ENCODE assay signal across 8 cellular contexts in the genomic region with DNA sequence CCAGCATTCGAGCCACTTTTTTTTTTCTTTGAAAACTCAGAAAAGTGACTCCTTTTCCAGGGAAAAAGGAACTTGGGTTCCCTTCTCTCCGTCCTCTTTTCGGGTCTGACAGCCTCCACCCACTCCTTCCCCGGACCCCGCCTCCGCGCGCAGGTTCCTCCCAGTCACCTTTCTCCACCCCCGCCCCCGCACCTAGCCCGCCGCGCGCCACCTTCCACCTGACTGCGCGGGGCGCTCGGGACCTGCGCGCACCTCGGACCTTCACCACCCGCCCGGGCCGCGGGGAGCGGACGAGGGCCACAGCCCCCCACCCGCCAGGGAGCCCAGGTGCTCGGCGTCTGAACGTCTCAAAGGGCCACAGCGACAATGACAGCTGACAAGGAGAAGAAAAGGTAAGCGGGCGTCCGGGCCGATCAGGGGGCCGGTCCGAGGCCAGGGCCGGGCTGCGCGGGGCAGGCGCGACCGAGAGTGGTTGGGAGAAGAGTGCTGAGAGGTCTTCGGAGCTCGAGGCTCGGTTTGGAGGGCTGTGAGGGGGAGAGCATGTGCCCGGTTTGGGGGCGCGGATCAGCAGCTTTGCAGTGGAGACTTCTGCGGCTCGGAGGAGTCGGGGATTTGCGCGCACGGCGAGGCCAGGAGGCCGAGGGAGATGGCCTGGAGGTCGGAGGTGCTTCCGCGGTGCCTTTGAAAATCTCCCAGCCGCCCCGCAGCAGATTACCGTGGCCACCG. TPM values are rescaled to one million over a fixed set of nuclear protein-coding genes. Genes with fewer than 3 reads are reported as not detected.
DNase-seq lines count a peak whose midpoint lies in the region; ATAC-seq, FAIRE-seq and TF ChIP-seq lines count a peak whose summit lies in the region.

No MANE protein-coding gene starts in this region.

- no peaks in the 10 kb centered on the region for H3K79me2 ChIP-seq in GM23338 (replicated peaks; ENCODE audit: insufficient read depth)
- no peaks in the 10 kb centered on the region for H3K79me2 ChIP-seq in H1 (ENCODE audit: control insufficient read depth in 1 of 2, insufficient read depth in 2 of 2, low read length in 2 of 2)

- TF ChIP-seq CTCF in GM23338 (conservative IDR thresholded peaks at IDR 0.05; ENCODE audit: low read depth in 2 of 2) (no peak; a peak in 1 of 4 replicates), NB4 (IDR thresholded peaks at IDR 0.05; ENCODE audit: low read depth, low read length) (no peak), H1 (IDR thresholded peaks at IDR 0.05; ENCODE audit: control extremely low read depth in 1 of 3, insufficient read depth in 1 of 3, low read depth in 1 of 3, low read length in 3 of 3) (no peak)

- H3K79me1 ChIP-seq in H1 (ENCODE audit: low read depth, low read length) = no peaks in the 10 kb centered on the region

- H3K23me2 ChIP-seq in H1 (ENCODE audit: low read depth, low read length) = peaks cover 28% of the 10 kb centered on the region

- peaks cover 16% of the 10 kb centered on the region for H4K20me1 ChIP-seq in GM23338 (replicated peaks; ENCODE audit: insufficient read depth)
- H4K20me1 ChIP-seq in H1 (replicated peaks in 1 of 2; ENCODE audit: control insufficient read depth in 1 of 2, insufficient read depth in 2 of 2, low read length in 2 of 2) = peaks cover 5 to 12% of the 10 kb centered on the region in 2 experiments

- H3K14ac ChIP-seq in H1 (ENCODE audit: insufficient read length) = no peak overlapping the region

- peaks cover 80% of the 10 kb centered on the region for H3K27me3 Mint-ChIP-seq in GM23338 (ENCODE audit: insufficient read depth, low read depth, poor library complexity)
- H3K27me3 Mint-ChIP-seq in activated CD4-positive, alpha-beta memory T cell treated with anti-CD3 and anti-CD28 coated beads, Interleukin-2, amount 10 ng/mL, durations not matched to agents 7 days and 5 days = peaks cover 69% of the 10 kb centered on the region
- peaks cover 49% of the 10 kb centered on the region for H3K27me3 Mint-ChIP-seq in stimulated activated memory B cell treated with anti-CD40 and anti-IgM and Interleukin-4, amounts not matched to agents 10 μg/mL and 1 μg/mL and 100 μg/mL, for 72 hours

- H3K27ac ChIP-seq in GM23338 (ENCODE audit: low read depth) (no peak overlapping the region), H1 (ENCODE audit: low read depth, low read length) (no peak overlapping the region), mucosa of rectum (ENCODE audit: low read depth in 2 of 2, low read length in 2 of 2) (peak overlapping the region; percentile 92 to 96)

- POLR2A ChIA-PET in activated CD4-positive, alpha-beta memory T cell treated with anti-CD3 and anti-CD28 coated beads, Interleukin-2, amount 10 ng/mL, durations not matched to agents 7 days and 5 days (lab: Charles Lee) = interaction anchor here (0.7 to 3.4 kb wide), 7 partner anchors 11 to 233 kb away, joined by 3 to 9 read pairs (median 3); no protein-coding TSS in a partner anchor
- POLR2A ChIA-PET in H1 (lab: Charles Lee; ENCODE audit: partially characterized antibody) = interaction anchor here (1.3 kb wide), 2 partner anchors 26 to 68 kb away, joined by 3 read pairs; no protein-coding TSS in a partner anchor

- TF ChIP-seq POLR2A in NB4 (IDR thresholded peaks at IDR 0.05; ENCODE audit: extremely low read depth, insufficient read length) = no peak
- no peak for TF ChIP-seq POLR2A in H1 (IDR thresholded peaks at IDR 0.05; ENCODE audit: control extremely low read depth in 1 of 2, low read depth in 2 of 2, low read length in 2 of 2)

- H3K4ac ChIP-seq in H1 (replicated peaks; ENCODE audit: insufficient read length, low read depth, low read length) = no peak overlapping the region

- peak overlapping the region; percentile 98 for H2AFZ ChIP-seq in GM23338
- H2AFZ ChIP-seq in H1 (ENCODE audit: low read length) = no peak overlapping the region; the same call in 1 of the 2 replicates

- FAIRE-seq in H1 (lab: Jason Lieb, UNC) = no peak

- H3K9ac ChIP-seq in H1 (replicated peaks in 1 of 4; ENCODE audit: extremely low read depth in 1 of 4, low read depth in 3 of 4, low read length in 3 of 4) (no peak overlapping the region), mucosa of rectum (ENCODE audit: low read depth in 1 of 2, low read length in 2 of 2) (peak overlapping the region; percentile 88 to 95)

- no peaks in the 10 kb centered on the region for H3K9me2 ChIP-seq in GM23338 (ENCODE audit: insufficient read depth)

- H3K36me3 ChIP-seq in GM23338 (ENCODE audit: insufficient read depth) (no peaks in the 10 kb centered on the region), H1 (ENCODE audit: control insufficient read depth in 2 of 4, insufficient read depth in 4 of 4, low read length in 3 of 4) (no peaks in the 10 kb centered on the region; a peak in 1 of 8 replicates), mucosa of rectum (ENCODE audit: control insufficient read depth in 2 of 2, insufficient read depth in 2 of 2, low read length in 2 of 2) (no peaks in the 10 kb centered on the region)

- peak overlapping the region; percentile 84 for H3K4me3 Mint-ChIP-seq in GM23338
- H3K4me3 Mint-ChIP-seq in activated CD4-positive, alpha-beta memory T cell treated with anti-CD3 and anti-CD28 coated beads, Interleukin-2, amount 10 ng/mL, durations not matched to agents 7 days and 5 days = peak overlapping the region; percentile 87
- peak overlapping the region; percentile 88 for H3K4me3 Mint-ChIP-seq in stimulated activated memory B cell treated with anti-CD40 and anti-IgM and Interleukin-4, amounts not matched to agents 10 μg/mL and 1 μg/mL and 100 μg/mL, for 72 hours

- WGBS in H1 (ENCODE audit: extremely low coverage in 1 of 2, insufficient coverage in 1 of 2, insufficient read length in 1 of 2, insufficient replicate concordance in 2 of 2, low coverage in 1 of 2, low lambda C conversion rate in 2 of 2, missing lambda C conversion rate in 1 of 2), 2 experiments = 2% methylated on average over 36 of the region's 65 CpGs; no CpG with 5 or more reads in 1 of the 2 experiments

- H2BK15ac ChIP-seq in H1 (ENCODE audit: low read length) = no peak overlapping the region

- H3K9me3 ChIP-seq in H1 (ENCODE audit: insufficient read depth in 2 of 2, low read depth in 1 of 2, low read length in 1 of 2) (no peaks in the 10 kb centered on the region), mucosa of rectum (ENCODE audit: control insufficient read depth in 2 of 2, low read length in 2 of 2) (no peaks in the 10 kb centered on the region)

- no peaks in the 10 kb centered on the region; the same call in 2 of the 3 replicates for H3K9me3 Mint-ChIP-seq in GM23338
- H3K9me3 Mint-ChIP-seq in activated CD4-positive, alpha-beta memory T cell treated with anti-CD3 and anti-CD28 coated beads, Interleukin-2, amount 10 ng/mL, durations not matched to agents 7 days and 5 days = no peaks in the 10 kb centered on the region
- no peaks in the 10 kb centered on the region for H3K9me3 Mint-ChIP-seq in stimulated activated memory B cell treated with anti-CD40 and anti-IgM and Interleukin-4, amounts not matched to agents 10 μg/mL and 1 μg/mL and 100 μg/mL, for 72 hours

- peaks cover 8% of the 10 kb centered on the region; the same call in 1 of the 2 replicates for H3F3A ChIP-seq in GM23338 (replicated peaks; ENCODE audit: low read depth)

- H3K27ac Mint-ChIP-seq in GM23338 = no peak overlapping the region
- H3K27ac Mint-ChIP-seq in activated CD4-positive, alpha-beta memory T cell treated with anti-CD3 and anti-CD28 coated beads, Interleukin-2, amount 10 ng/mL, durations not matched to agents 7 days and 5 days = peak overlapping the region; percentile 81
- peak overlapping the region; percentile 13 for H3K27ac Mint-ChIP-seq in stimulated activated memory B cell treated with anti-CD40 and anti-IgM and Interleukin-4, amounts not matched to agents 10 μg/mL and 1 μg/mL and 100 μg/mL, for 72 hours

- H4K91ac ChIP-seq in H1 (replicated peaks; ENCODE audit: insufficient read length, low read length) = no peak overlapping the region

- no peak overlapping the region for H2BK120ac ChIP-seq in H1 (replicated peaks; ENCODE audit: low read depth, low read length)

- H3K4me1 ChIP-seq in GM23338 (ENCODE audit: insufficient read depth) = peaks cover 27% of the 10 kb centered on the region
- H3K4me1 ChIP-seq in H1 (replicated peaks in 1 of 4; ENCODE audit: control insufficient read depth in 3 of 4, insufficient read depth in 4 of 4, low read length in 3 of 4) = peaks cover 3 to 22% (median 11%) of the 10 kb centered on the region in 4 experiments; a peak in 5 of 7 replicates
- peaks cover 3 to 39% of the 10 kb centered on the region in 2 donors for H3K4me1 ChIP-seq in mucosa of rectum (ENCODE audit: control insufficient read depth in 2 of 2, insufficient read depth in 2 of 2, low read length in 2 of 2)

- H4K8ac ChIP-seq in H1 (ENCODE audit: extremely low read depth, insufficient read depth, low read length) = no peak overlapping the region

- H3K23ac ChIP-seq in H1 (ENCODE audit: insufficient read length) = no peak overlapping the region

- H4K5ac ChIP-seq in H1 (ENCODE audit: insufficient read length, low read depth, low read length) = no peak overlapping the region

- H3K4me3 ChIP-seq in GM23338 (peak overlapping the region; percentile 78), NB4 (ENCODE audit: low read depth, low read length) (peak overlapping the region; percentile 51), H1 (ENCODE audit: extremely low read depth in 1 of 4, insufficient read depth in 2 of 4, low read depth in 3 of 4, low read length in 4 of 4) (peak overlapping the region; percentile 42 to 70 (median 54)), mucosa of rectum (ENCODE audit: low read length in 2 of 2) (peak overlapping the region; percentile 79 to 89)

- no peaks in the 10 kb centered on the region for H3K36me3 Mint-ChIP-seq in GM23338 (ENCODE audit: low read depth)
- peaks cover 20% of the 10 kb centered on the region for H3K36me3 Mint-ChIP-seq in activated CD4-positive, alpha-beta memory T cell treated with anti-CD3 and anti-CD28 coated beads, Interleukin-2, amount 10 ng/mL, durations not matched to agents 7 days and 5 days (ENCODE audit: low read depth)
- H3K36me3 Mint-ChIP-seq in stimulated activated memory B cell treated with anti-CD40 and anti-IgM and Interleukin-4, amounts not matched to agents 10 μg/mL and 1 μg/mL and 100 μg/mL, for 72 hours = no peaks in the 10 kb centered on the region

- peaks cover 79% of the 10 kb centered on the region for H3K27me3 ChIP-seq in GM23338 (ENCODE audit: insufficient read depth)
- peaks cover 43 to 69% (median 60%) of the 10 kb centered on the region in 4 experiments for H3K27me3 ChIP-seq in H1 (replicated peaks in 1 of 4; ENCODE audit: control insufficient read depth in 3 of 4, extremely low read depth in 1 of 4, insufficient read depth in 3 of 4, low read length in 3 of 4)
- no peaks in the 10 kb centered on the region for H3K27me3 ChIP-seq in mucosa of rectum (ENCODE audit: control insufficient read depth in 2 of 2, insufficient read depth in 2 of 2, low read length in 2 of 2)

- no peak for TF ChIP-seq RAD21 in H1 (IDR thresholded peaks at IDR 0.05 in 1 of 2, conservative IDR thresholded peaks at IDR 0.05 in 1 of 2; ENCODE audit: low read depth in 2 of 2, low read length in 2 of 2)

- no peak overlapping the region for H2BK20ac ChIP-seq in H1 (ENCODE audit: low read length)

- H3K4me2 ChIP-seq in GM23338 = peak overlapping the region; percentile 95
- H3K4me2 ChIP-seq in H1 (ENCODE audit: insufficient read depth in 1 of 2, low read depth in 2 of 2, low read length in 2 of 2) = peak overlapping the region; percentile 87 to 90

- TF ChIP-seq EP300 in H1 (IDR thresholded peaks at IDR 0.05; ENCODE audit: borderline replicate concordance in 1 of 2, low read depth in 2 of 2, low read length in 2 of 2) = no peak

- H2BK5ac ChIP-seq in H1 (ENCODE audit: low read depth, low read length) = no peak overlapping the region

- no peak overlapping the region for H3K56ac ChIP-seq in H1 (replicated peaks; ENCODE audit: insufficient read length, low read depth, low read length)

- H3K4me1 Mint-ChIP-seq in GM23338 = peaks cover 25% of the 10 kb centered on the region
- peaks cover 45% of the 10 kb centered on the region for H3K4me1 Mint-ChIP-seq in activated CD4-positive, alpha-beta memory T cell treated with anti-CD3 and anti-CD28 coated beads, Interleukin-2, amount 10 ng/mL, durations not matched to agents 7 days and 5 days
- H3K4me1 Mint-ChIP-seq in stimulated activated memory B cell treated with anti-CD40 and anti-IgM and Interleukin-4, amounts not matched to agents 10 μg/mL and 1 μg/mL and 100 μg/mL, for 72 hours = peaks cover 31% of the 10 kb centered on the region

- no peak overlapping the region for H2BK12ac ChIP-seq in H1 (ENCODE audit: low read depth, low read length)

- peak; percentile 31 for ATAC-seq in GM23338
- peak; percentile 76 for ATAC-seq in stimulated activated memory B cell treated with anti-CD40 and anti-IgM and Interleukin-4, amounts not matched to agents 10 μg/mL and 1 μg/mL and 100 μg/mL, for 72 hours
- ATAC-seq in HG03565 (IDR thresholded peaks at IDR 0.05; ENCODE audit: unreplicated experiment) = no peak

- peak; percentile 36 for DNase-seq in EH (ENCODE audit: low read depth)
- peak; percentile 78 for DNase-seq in GM23338 (ENCODE audit: low spot score)
- DNase-seq in NB4 (ENCODE audit: low read depth) = peak; percentile 22
- DNase-seq in activated CD4-positive, alpha-beta memory T cell treated with anti-CD3 and anti-CD28 coated beads, Interleukin-2, amount 10 ng/mL, durations not matched to agents 7 days and 5 days = peak; percentile 80
- DNase-seq in H1 (ENCODE audit: low read depth in 1 of 2, low spot score in 2 of 2) = peak in 1 of 2 experiments; percentile 81

- H2AK5ac ChIP-seq in H1 (ENCODE audit: low read depth, low read length) = no peak overlapping the region

- CTCF ChIA-PET in activated CD4-positive, alpha-beta memory T cell treated with anti-CD3 and anti-CD28 coated beads, Interleukin-2, amount 10 ng/mL, durations not matched to agents 7 days and 5 days (lab: Charles Lee) = interaction anchor here (0.8 to 1.4 kb wide), 3 partner anchors 20 to 235 kb away, joined by 4 to 6 read pairs (median 4); no protein-coding TSS in a partner anchor
- CTCF ChIA-PET in H1 (lab: Charles Lee; ENCODE audit: partially characterized antibody) = interaction anchor here (0.6 to 2.0 kb wide), 8 partner anchors 64 to 290 kb away, joined by 3 to 7 read pairs (median 4); no protein-coding TSS in a partner anchor

- H3K18ac ChIP-seq in H1 (ENCODE audit: extremely low read depth, low read length) = no peak overlapping the region

RNA-seq across cellular contexts. Expression of gene EPAS1, which starts 0.5 kb away (rescaled TPM):
- total RNA-seq in GM23338 (2014; rRNA removed; shearing (Covaris generic)) = 5.4 and 5.7 TPM in 2 replicates
- polyA plus RNA-seq in GM23338 (2016; fragmentation: Nextera tagmentation; extraction: Ambion mirVana) (0.52 and 0.68 TPM in 2 replicates), H1 (2011; rRNA removed) (1.8 and 2.0 TPM in 2 replicates)
- total RNA-seq in activated CD4-positive, alpha-beta memory T cell treated with anti-CD3 and anti-CD28 coated beads, Interleukin-2, amount 10 ng/mL, durations not matched to agents 7 days and 5 days = 10 to 100 TPM; 76.3 to 79.0 TPM
- total RNA-seq in H1 (2021; fragmentation: NEBNext Ultra II Directional; extraction: Animal tissue kit (Norgen Biotek cat#: 25700)) = 3.7 and 4.9 TPM in 2 replicates
- 0.72 TPM for polyA plus RNA-seq in H1 (2011; cell fraction: cytosol; rRNA removed)
- polyA plus RNA-seq in H1 (2011; cell fraction: nucleus; rRNA removed) = 2.0 TPM
- polyA plus RNA-seq in H1 (2012, experiment 1 of 2) = 1.5 to 2.6 TPM (median 1.8 TPM) in 4 replicates
- polyA plus RNA-seq in H1 (2012, experiment 2 of 2) = 1.1 TPM
- polyA plus RNA-seq in H1 (2013, experiment 1 of 2) = 2.6 TPM
- 2.6 TPM for polyA plus RNA-seq in H1 (2013, experiment 2 of 2)
- 1.7 and 2.5 TPM in 2 replicates for polyA minus RNA-seq in H1 (2011; rRNA and poly(A)+ RNA removed)
- polyA minus RNA-seq in H1 (2011; cell fraction: cytosol; rRNA and poly(A)+ RNA removed) = 16.8 TPM
- polyA minus RNA-seq in H1 (2011; cell fraction: nucleus; rRNA and poly(A)+ RNA removed) = 3.8 TPM

Comparison
In these comparisons a context has a peak if more than half of its experiments do, and no peak if none do; other contexts are left out.
1. H3K27ac ChIP-seq: peak in mucosa of rectum (2 of 2); none in GM23338 (single experiment) and H1 (single experiment).
2. H3K9ac ChIP-seq: peak in mucosa of rectum (2 of 2); none in H1 (0 of 4).
3. RNA of gene EPAS1, which starts 0.5 kb away (total RNA-seq): 76.3 to 79.0 TPM in activated CD4-positive, alpha-beta memory T cell treated with anti-CD3 and anti-CD28 coated beads, Interleukin-2, amount 10 ng/mL, durations not matched to agents 7 days and 5 days; 5.4 to 5.7 TPM in GM23338 and 3.7 to 4.9 TPM in H1; every median in the first group is over 10 times any median in the second.
4. Peak in every context shown above with its lines, with median percentiles within 50 percentile points of each other: H3K4me3 ChIP-seq and H3K4me3 Mint-ChIP-seq.